In genomic region chr17:36850794-36851193, GRCh38 we compare ENCODE assay signal across 1 cellular context.
TF ChIP-seq lines count a peak whose summit lies in the region.

No MANE protein-coding gene starts in this region.

TF ChIP-seq in GM23338, 12 proteins besides CTCF, POLR2A, EP300 and RAD21 (continued from another document):
- TF ChIP-seq, protein P1, sequence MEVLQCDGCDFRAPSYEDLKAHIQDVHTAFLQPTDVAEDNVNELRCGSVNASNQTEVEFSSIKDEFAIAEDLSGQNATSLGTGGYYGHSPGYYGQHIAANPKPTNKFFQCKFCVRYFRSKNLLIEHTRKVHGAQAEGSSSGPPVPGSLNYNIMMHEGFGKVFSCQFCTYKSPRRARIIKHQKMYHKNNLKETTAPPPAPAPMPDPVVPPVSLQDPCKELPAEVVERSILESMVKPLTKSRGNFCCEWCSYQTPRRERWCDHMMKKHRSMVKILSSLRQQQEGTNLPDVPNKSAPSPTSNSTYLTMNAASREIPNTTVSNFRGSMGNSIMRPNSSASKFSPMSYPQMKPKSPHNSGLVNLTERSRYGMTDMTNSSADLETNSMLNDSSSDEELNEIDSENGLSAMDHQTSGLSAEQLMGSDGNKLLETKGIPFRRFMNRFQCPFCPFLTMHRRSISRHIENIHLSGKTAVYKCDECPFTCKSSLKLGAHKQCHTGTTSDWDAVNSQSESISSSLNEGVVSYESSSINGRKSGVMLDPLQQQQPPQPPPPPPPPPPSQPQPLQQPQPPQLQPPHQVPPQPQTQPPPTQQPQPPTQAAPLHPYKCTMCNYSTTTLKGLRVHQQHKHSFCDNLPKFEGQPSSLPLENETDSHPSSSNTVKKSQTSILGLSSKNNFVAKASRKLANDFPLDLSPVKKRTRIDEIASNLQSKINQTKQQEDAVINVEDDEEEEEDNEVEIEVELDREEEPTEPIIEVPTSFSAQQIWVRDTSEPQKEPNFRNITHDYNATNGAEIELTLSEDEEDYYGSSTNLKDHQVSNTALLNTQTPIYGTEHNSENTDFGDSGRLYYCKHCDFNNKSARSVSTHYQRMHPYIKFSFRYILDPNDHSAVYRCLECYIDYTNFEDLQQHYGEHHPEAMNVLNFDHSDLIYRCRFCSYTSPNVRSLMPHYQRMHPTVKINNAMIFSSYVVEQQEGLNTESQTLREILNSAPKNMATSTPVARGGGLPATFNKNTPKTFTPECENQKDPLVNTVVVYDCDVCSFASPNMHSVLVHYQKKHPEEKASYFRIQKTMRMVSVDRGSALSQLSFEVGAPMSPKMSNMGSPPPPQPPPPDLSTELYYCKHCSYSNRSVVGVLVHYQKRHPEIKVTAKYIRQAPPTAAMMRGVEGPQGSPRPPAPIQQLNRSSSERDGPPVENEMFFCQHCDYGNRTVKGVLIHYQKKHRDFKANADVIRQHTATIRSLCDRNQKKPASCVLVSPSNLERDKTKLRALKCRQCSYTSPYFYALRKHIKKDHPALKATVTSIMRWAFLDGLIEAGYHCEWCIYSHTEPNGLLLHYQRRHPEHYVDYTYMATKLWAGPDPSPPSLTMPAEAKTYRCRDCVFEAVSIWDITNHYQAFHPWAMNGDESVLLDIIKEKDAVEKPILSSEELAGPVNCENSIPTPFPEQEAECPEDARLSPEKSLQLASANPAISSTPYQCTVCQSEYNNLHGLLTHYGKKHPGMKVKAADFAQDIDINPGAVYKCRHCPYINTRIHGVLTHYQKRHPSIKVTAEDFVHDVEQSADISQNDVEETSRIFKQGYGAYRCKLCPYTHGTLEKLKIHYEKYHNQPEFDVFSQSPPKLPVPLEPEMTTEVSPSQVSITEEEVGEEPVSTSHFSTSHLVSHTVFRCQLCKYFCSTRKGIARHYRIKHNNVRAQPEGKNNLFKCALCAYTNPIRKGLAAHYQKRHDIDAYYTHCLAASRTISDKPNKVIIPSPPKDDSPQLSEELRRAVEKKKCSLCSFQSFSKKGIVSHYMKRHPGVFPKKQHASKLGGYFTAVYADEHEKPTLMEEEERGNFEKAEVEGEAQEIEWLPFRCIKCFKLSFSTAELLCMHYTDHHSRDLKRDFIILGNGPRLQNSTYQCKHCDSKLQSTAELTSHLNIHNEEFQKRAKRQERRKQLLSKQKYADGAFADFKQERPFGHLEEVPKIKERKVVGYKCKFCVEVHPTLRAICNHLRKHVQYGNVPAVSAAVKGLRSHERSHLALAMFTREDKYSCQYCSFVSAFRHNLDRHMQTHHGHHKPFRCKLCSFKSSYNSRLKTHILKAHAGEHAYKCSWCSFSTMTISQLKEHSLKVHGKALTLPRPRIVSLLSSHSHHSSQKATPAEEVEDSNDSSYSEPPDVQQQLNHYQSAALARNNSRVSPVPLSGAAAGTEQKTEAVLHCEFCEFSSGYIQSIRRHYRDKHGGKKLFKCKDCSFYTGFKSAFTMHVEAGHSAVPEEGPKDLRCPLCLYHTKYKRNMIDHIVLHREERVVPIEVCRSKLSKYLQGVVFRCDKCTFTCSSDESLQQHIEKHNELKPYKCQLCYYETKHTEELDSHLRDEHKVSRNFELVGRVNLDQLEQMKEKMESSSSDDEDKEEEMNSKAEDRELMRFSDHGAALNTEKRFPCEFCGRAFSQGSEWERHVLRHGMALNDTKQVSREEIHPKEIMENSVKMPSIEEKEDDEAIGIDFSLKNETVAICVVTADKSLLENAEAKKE (CRISPR knock-in tag; IDR thresholded peaks at IDR 0.05): no peak
- TF ChIP-seq STAT1 (IDR thresholded peaks at IDR 0.05; ENCODE audit: unreplicated experiment) (no peak), EZH2phosphoT487 (IDR thresholded peaks at IDR 0.05; ENCODE audit: unreplicated experiment) (no peak), CREB1 (CRISPR knock-in tag; IDR thresholded peaks at IDR 0.05; ENCODE audit: low read depth) (no peak), ZNF331 (CRISPR knock-in tag; IDR thresholded peaks at IDR 0.05; ENCODE audit: low read depth) (no peak), ETS1 (IDR thresholded peaks at IDR 0.05) (no peak)
